15 cellular contexts compared by ENCODE assay signal in the genomic region with DNA sequence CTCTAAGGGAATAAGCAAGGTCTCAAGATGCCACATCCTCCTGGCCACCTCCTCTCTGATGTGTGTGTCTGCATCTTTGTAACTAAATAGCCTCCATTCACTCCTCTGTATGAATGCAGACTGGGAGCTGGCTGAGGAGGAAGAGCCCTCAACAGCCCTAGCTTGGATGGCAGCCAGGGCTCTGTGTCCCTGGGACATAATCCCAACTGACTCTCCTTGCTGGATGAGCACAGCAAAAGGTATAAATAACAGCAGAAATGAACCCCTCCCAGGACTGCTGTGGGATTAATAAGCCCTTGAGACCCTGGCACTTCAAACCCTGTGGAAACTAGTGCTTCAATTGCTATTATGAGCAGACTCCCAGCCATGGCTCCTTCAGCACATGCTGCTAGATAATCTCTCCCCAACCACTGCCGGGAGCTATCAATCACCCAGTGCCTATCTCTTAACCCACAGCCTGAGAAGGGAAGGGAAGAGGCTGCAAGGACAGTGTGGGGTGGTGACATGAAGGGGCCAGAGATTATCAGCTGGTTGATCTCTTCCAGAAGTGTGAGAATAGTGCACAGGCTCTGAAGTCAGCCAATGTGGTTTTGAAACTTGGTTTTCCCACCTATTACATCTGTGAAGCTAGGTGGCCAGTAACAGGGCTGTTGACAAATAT.
DNase-seq lines count a peak whose midpoint lies in the region; ATAC-seq and TF ChIP-seq lines count a peak whose summit lies in the region.
"Had no signal": no experiment of that assay in that cellular context is flagged by ENCODE, and none has a peak within 500 bp of the region (broad histone marks: within the 10 kb centered on the region; RNA-seq: fewer than 3 reads in every experiment).

No MANE protein-coding gene starts in this region.

- intact Hi-C loops in left ventricle myocardium inferior (cut with micrococcal nuclease): no loop called here
- intact Hi-C loops in Right ventricle myocardium inferior (cut with DNase I): no loop called here
- intact Hi-C loops in upper lobe of right lung (cut with DNase I): no loop called here

- H3K4me1 ChIP-seq in left ventricle myocardium inferior (no peaks in the 10 kb centered on the region), upper lobe of right lung (no peaks in the 10 kb centered on the region)

- H3K36me3 ChIP-seq in left ventricle myocardium inferior: no peaks in the 10 kb centered on the region
- H3K36me3 ChIP-seq in upper lobe of right lung: no peaks in the 10 kb centered on the region

- peak; percentile 20 for DNase-seq in left ventricle myocardium inferior
- DNase-seq in Right ventricle myocardium inferior (ENCODE audit: missing footprints): no peak
- DNase-seq in NCI-H2227 (lab: John Stamatoyannopoulos, UW; ENCODE audit: unreplicated experiment): peak; percentile 47
- DNase-seq in upper lobe of right lung: no peak
- no peak for DNase-seq in GM19240 (ENCODE audit: insufficient read length, low spot score)
- no peak for DNase-seq in hepatic stellate cell (ENCODE audit: low spot score)
- DNase-seq: activated CD4-positive, alpha-beta T cell treated with anti-CD3 and anti-CD28 coated beads, Interleukin-2, amount 50 U/mL, for 4 hours; activated T-cell treated with anti-CD3 and anti-CD28 coated beads, Interleukin-2, amount 50 U/mL, for 72 hours; H7; NCI-H446; stimulated activated CD4-positive, alpha-beta T cell treated with anti-CD3 and anti-CD28 coated beads, Interleukin-12 subunit alpha, Interleukin-12 subunit beta, amount 100 ng/mL, for 4 hours; T-helper 17 cell had no signal

- H3K27me3 ChIP-seq in left ventricle myocardium inferior (ENCODE audit: low read depth) (peaks cover 30% of the 10 kb centered on the region), upper lobe of right lung (no peaks in the 10 kb centered on the region)

- ATAC-seq in Right ventricle myocardium inferior (no peak), upper lobe of right lung (peak; percentile 43), HG02798 (IDR thresholded peaks at IDR 0.05; ENCODE audit: poor library complexity, unreplicated experiment) (no peak)
- ATAC-seq: activated T-cell treated with anti-CD3 and anti-CD28 coated beads, Interleukin-2, amount 50 U/mL, for 72 hours; T-helper 17 cell had no signal

- H3K4me3 ChIP-seq in left ventricle myocardium inferior (no peak overlapping the region), upper lobe of right lung (no peak overlapping the region)
- H3K4me3 ChIP-seq: coronary artery had no signal

- TF ChIP-seq CTCF in left ventricle myocardium inferior (IDR thresholded peaks at IDR 0.05; ENCODE audit: borderline replicate concordance): no peak
- no peak for TF ChIP-seq CTCF in VCaP (conservative IDR thresholded peaks at IDR 0.05)
- TF ChIP-seq CTCF in upper lobe of right lung (IDR thresholded peaks at IDR 0.05): no peak

- H3K27ac ChIP-seq in left ventricle myocardium inferior (replicated peaks) (no peak overlapping the region), VCaP (peak overlapping the region; percentile 74), upper lobe of right lung (no peak overlapping the region)
- H3K27ac ChIP-seq: coronary artery had no signal

- no peaks in the 10 kb centered on the region for H3K9me3 ChIP-seq in left ventricle myocardium inferior (replicated peaks)
- no peaks in the 10 kb centered on the region for H3K9me3 ChIP-seq in upper lobe of right lung

Comparison
In these comparisons a context has a peak if more than half of its experiments do, and no peak if none do; other contexts are left out.
1. DNase-seq: peak in left ventricle myocardium inferior (single experiment) and NCI-H2227 (single experiment); none in Right ventricle myocardium inferior (single experiment), upper lobe of right lung (single experiment), GM19240 (single experiment) and hepatic stellate cell (single experiment).